20 cellular contexts compared by ENCODE assay signal in genomic region chr1:91718877-91719276, GRCh38.
"Had no signal": no experiment of that assay in that cellular context is flagged by ENCODE, and none has a peak within 500 bp of the region (broad histone marks: within the 10 kb centered on the region; RNA-seq: fewer than 3 reads in every experiment).

No MANE protein-coding gene starts in this region.

- H3K4me1 ChIP-seq: testis had no signal

- H3K4me1 Mint-ChIP-seq: memory B cell, naive B cell had no signal

- H3K9me3 ChIP-seq: esophagus muscularis mucosa, gastrocnemius medialis, left ventricle myocardium inferior, lower lobe of right lung, right atrium auricular region, sigmoid colon, testis, tibial nerve had no signal

- H3K9me3 Mint-ChIP-seq: dendritic cell treated with granulocyte-macrophage colony-stimulating factor and Interleukin-4, amounts not matched to agents 40 ng/mL and 50 ng/mL, for 4 days; effector memory CD8-positive, alpha-beta T cell; memory B cell; mesothelial cell of epicardium had no signal

- H3K27me3 ChIP-seq: esophagus muscularis mucosa, gastrocnemius medialis, right atrium auricular region, sigmoid colon, testis, tibial nerve had no signal

- H3K4me3 ChIP-seq: esophagus muscularis mucosa, gastrocnemius medialis, left ventricle myocardium inferior, lower lobe of right lung, right atrium auricular region, sigmoid colon, skin epidermis, testis, tibial nerve had no signal

- H3K36me3 Mint-ChIP-seq: memory B cell, naive B cell had no signal

- ATAC-seq: effector memory CD8-positive, alpha-beta T cell; gastrocnemius medialis; lower lobe of right lung had no signal

- H3K27ac Mint-ChIP-seq: dendritic cell treated with granulocyte-macrophage colony-stimulating factor and Interleukin-4, amounts not matched to agents 40 ng/mL and 50 ng/mL, for 4 days; memory B cell; mesothelial cell of epicardium; naive B cell had no signal

- H3K27ac ChIP-seq: epithelial cell of prostate, gastrocnemius medialis, lower lobe of right lung, right atrium auricular region, testis, tibial nerve had no signal

- DNase-seq: cerebellar nuclear complex; effector memory CD8-positive, alpha-beta T cell; gastrocnemius medialis; glutamatergic neuron; left ventricle myocardium inferior; lower lobe of right lung; naive B cell; sigmoid colon; stimulated activated CD4-positive, alpha-beta T cell treated with anti-CD3 and anti-CD28 coated beads, Interleukin-2, amount 100 ng/mL, for 24 hours; stimulated activated CD4-positive, alpha-beta T cell treated with anti-CD3 and anti-CD28 coated beads, Interleukin-4, amount 100 ng/mL, for 4 hours; stimulated activated naive CD4-positive, alpha-beta T cell treated with Interleukin-2 at 50 U/mL for 16 hours; testis had no signal

- H3K4me3 Mint-ChIP-seq: dendritic cell treated with granulocyte-macrophage colony-stimulating factor and Interleukin-4, amounts not matched to agents 40 ng/mL and 50 ng/mL, for 4 days; effector memory CD8-positive, alpha-beta T cell; memory B cell; mesothelial cell of epicardium; naive B cell had no signal
